ENCODE assay signal across 16 cellular contexts in genomic region chr3:1611824-1612223, GRCh38.
A peak's percentile ranks its signal among the peaks of the same experiment; 100 is the strongest.
DNase-seq lines count a peak whose midpoint lies in the region; ATAC-seq and TF ChIP-seq lines count a peak whose summit lies in the region.
"Had no signal": no experiment of that assay in that cellular context is flagged by ENCODE, and none has a peak within 500 bp of the region (broad histone marks: within the 10 kb centered on the region; RNA-seq: fewer than 3 reads in every experiment).

No MANE protein-coding gene starts in this region.

- H3K36me3 ChIP-seq in BE2C (no peaks in the 10 kb centered on the region), tibial nerve (no peaks in the 10 kb centered on the region), Caco-2 (ENCODE audit: control insufficient read depth, insufficient read depth, low read length) (no peaks in the 10 kb centered on the region)
- H3K36me3 ChIP-seq: HAP-1 had no signal

- no peak for ATAC-seq in GM18868 (IDR thresholded peaks at IDR 0.05; ENCODE audit: unreplicated experiment)

- H3K4me1 Mint-ChIP-seq in chondrocyte (ENCODE audit: low read depth) (peaks cover 19% of the 10 kb centered on the region), mesothelial cell of epicardium (peaks cover 11% of the 10 kb centered on the region), Caco-2 (ENCODE audit: low read depth, unreplicated experiment) (no peaks in the 10 kb centered on the region)

- no peaks in the 10 kb centered on the region for H3K27me3 Mint-ChIP-seq in chondrocyte (ENCODE audit: low read depth)
- no peaks in the 10 kb centered on the region for H3K27me3 Mint-ChIP-seq in mesothelial cell of epicardium (ENCODE audit: low read depth)
- H3K27me3 Mint-ChIP-seq in Caco-2 (ENCODE audit: insufficient read depth, unreplicated experiment) = peaks cover 4% of the 10 kb centered on the region
- H3K27me3 Mint-ChIP-seq: CD4-positive, alpha-beta T cell had no signal

- no peaks in the 10 kb centered on the region for H3K27me3 ChIP-seq in BE2C
- no peaks in the 10 kb centered on the region for H3K27me3 ChIP-seq in tibial nerve
- no peaks in the 10 kb centered on the region for H3K27me3 ChIP-seq in Caco-2 (replicated peaks; ENCODE audit: control insufficient read depth, insufficient read depth, low read length)

- H3K9me3 ChIP-seq in BE2C (no peaks in the 10 kb centered on the region), tibial nerve (no peaks in the 10 kb centered on the region), Caco-2 (no peaks in the 10 kb centered on the region)
- H3K9me3 ChIP-seq: HAP-1 had no signal

- peaks cover 4% of the 10 kb centered on the region for H3K9me3 Mint-ChIP-seq in chondrocyte (ENCODE audit: low read depth)
- no peaks in the 10 kb centered on the region for H3K9me3 Mint-ChIP-seq in mesothelial cell of epicardium
- no peaks in the 10 kb centered on the region for H3K9me3 Mint-ChIP-seq in Caco-2 (ENCODE audit: unreplicated experiment)
- H3K9me3 Mint-ChIP-seq: CD4-positive, alpha-beta T cell had no signal

- H3K27ac Mint-ChIP-seq in chondrocyte (ENCODE audit: unreplicated experiment) (no peak overlapping the region), mesothelial cell of epicardium (no peak overlapping the region), Caco-2 (ENCODE audit: unreplicated experiment) (no peak overlapping the region)
- H3K27ac Mint-ChIP-seq: CD4-positive, alpha-beta T cell had no signal

- no peak for DNase-seq in BE2C
- peak; percentile 4 for DNase-seq in HT-29 (ENCODE audit: low spot score)
- DNase-seq in chondrocyte (ENCODE audit: low spot score) = no peak
- no peak for DNase-seq in mesothelial cell of epicardium (ENCODE audit: low spot score in 2 of 2, unreplicated experiment in 2 of 2)
- no peak for DNase-seq in tibial nerve (ENCODE audit: low spot score in 2 of 2)
- no peak for DNase-seq in Caco-2
- DNase-seq: AML-193; CD4-positive, alpha-beta T cell; NCI-H1092 treated with DMSO at 0.1 percent for 48 hours; NCI-H1694 treated with DMSO at 0.1 percent for 48 hours; NCI-H2171; NCI-H446 treated with DMSO at 0.1 percent for 48 hours; NCI-H82; SIG-M5 had no signal

- intact Hi-C loops in Caco-2 (cut with micrococcal nuclease; ENCODE audit: unreplicated experiment) = no loop called here

- WGBS in tibial nerve, 2 donors = 57 to 70% methylated on average over 3 of the region's 3 CpGs

- H3K4me1 ChIP-seq in BE2C = no peaks in the 10 kb centered on the region
- no peaks in the 10 kb centered on the region for H3K4me1 ChIP-seq in tibial nerve
- H3K4me1 ChIP-seq in Caco-2 = no peaks in the 10 kb centered on the region

- no peak overlapping the region for H3K4me3 Mint-ChIP-seq in chondrocyte (ENCODE audit: unreplicated experiment)
- no peak overlapping the region for H3K4me3 Mint-ChIP-seq in mesothelial cell of epicardium
- H3K4me3 Mint-ChIP-seq in Caco-2 (ENCODE audit: unreplicated experiment) = no peak overlapping the region
- H3K4me3 Mint-ChIP-seq: CD4-positive, alpha-beta T cell had no signal

- CTCF ChIA-PET in Caco-2 (lab: Charles Lee) = no interaction called here

- POLR2A ChIA-PET in Caco-2 (lab: Charles Lee) = no interaction called here

- H3K4me3 ChIP-seq in BE2C (ENCODE audit: low read depth, low read length) = no peak overlapping the region
- H3K4me3 ChIP-seq in tibial nerve = no peak overlapping the region
- no peak overlapping the region for H3K4me3 ChIP-seq in Caco-2 (ENCODE audit: low read depth, low read length)
- H3K4me3 ChIP-seq: HAP-1 had no signal

- TF ChIP-seq EP300 in tibial nerve (IDR thresholded peaks at IDR 0.05) = no peak

- H3K36me3 Mint-ChIP-seq in chondrocyte (ENCODE audit: low read depth) (no peaks in the 10 kb centered on the region), mesothelial cell of epicardium (no peaks in the 10 kb centered on the region), Caco-2 (ENCODE audit: insufficient read depth, unreplicated experiment) (no peaks in the 10 kb centered on the region)

- TF ChIP-seq CTCF in BE2C (IDR thresholded peaks at IDR 0.05; ENCODE audit: low read depth, low read length) (peak; percentile 23; the same call in 1 of the 2 replicates), chondrocyte (IDR thresholded peaks at IDR 0.05) (peak; percentile 42), mesothelial cell of epicardium (IDR thresholded peaks at IDR 0.05; ENCODE audit: unreplicated experiment) (peak; percentile 31), tibial nerve (IDR thresholded peaks at IDR 0.05) (no peak), Caco-2 (IDR thresholded peaks at IDR 0.05; ENCODE audit: insufficient read depth in 1 of 2, low read depth in 1 of 2, low read length in 1 of 2, severe bottlenecking in 1 of 2, unreplicated experiment in 1 of 2) (peak in 1 of 2 experiments; percentile 13)

- H3K27ac ChIP-seq in tibial nerve = no peak overlapping the region

- BruUV-seq in Caco-2 (replicated peaks; lab: Mats Ljungman, UMichigan) = no TSS peak

- TF ChIP-seq POLR2A in tibial nerve (IDR thresholded peaks at IDR 0.05) = no peak

Comparison
In these comparisons a context has a peak if more than half of its experiments do, and no peak if none do; other contexts are left out.
1. CTCF ChIP-seq: peak in BE2C (single experiment), chondrocyte (single experiment) and mesothelial cell of epicardium (single experiment); none in tibial nerve (0 of 5).